ENCODE assay signal across 8 cellular contexts in genomic region chr16:27402964-27403600, GRCh38. TPM values are rescaled to one million over a fixed set of nuclear protein-coding genes. Genes with fewer than 3 reads are reported as not detected.
DNase-seq lines count a peak whose midpoint lies in the region; ATAC-seq and TF ChIP-seq lines count a peak whose summit lies in the region.

No MANE protein-coding gene starts in this region.

- H3K9me3 ChIP-seq in IMR-90 (ENCODE audit: control insufficient read depth, insufficient read depth, low read length) = no peaks in the 10 kb centered on the region

- BruUV-seq in IMR-90 (replicated peaks; lab: Mats Ljungman, UMichigan) = no TSS peak

- 91% methylated on average over 15 of the region's 20 CpGs; no CpG with 5 or more reads in 1 of the 2 experiments for WGBS in IMR-90 (ENCODE audit: extremely low coverage in 2 of 2, insufficient read length in 1 of 2), 2 experiments

- H3K14ac ChIP-seq in IMR-90 (replicated peaks; ENCODE audit: low read depth, low read length) = no peak overlapping the region; the same call in none of the 2 replicates

- peaks cover 19% of the 10 kb centered on the region for H3K4me1 ChIP-seq in IMR-90 (ENCODE audit: control insufficient read depth, insufficient read depth, low read length)

- no peak for TF ChIP-seq CTCF in IMR-90 (conservative IDR thresholded peaks at IDR 0.05; ENCODE audit: low read depth, low read length)

- H2AK9ac ChIP-seq in IMR-90 (replicated peaks; ENCODE audit: low read depth, low read length, poor library complexity) = no peak overlapping the region

- ATAC-seq in IMR-90 (ENCODE audit: low read depth) (no peak), memory B cell (ENCODE audit: low read depth) (peak; percentile 54), HG03571 (IDR thresholded peaks at IDR 0.05; ENCODE audit: unreplicated experiment) (no peak), GM21717 (IDR thresholded peaks at IDR 0.05; ENCODE audit: unreplicated experiment) (no peak)
- ATAC-seq in activated T-cell treated with anti-CD3 and anti-CD28 coated beads, Interleukin-2, amount 50 U/mL, for 4 hours = peak; percentile 8 to 10

- H3K27ac ChIP-seq in IMR-90 (ENCODE audit: insufficient read depth, low read length) = no peak overlapping the region

- in situ Hi-C loops in IMR-90 (cut with MboI; ENCODE audit: low sequenced_read_pairs) = no loop called here

- H3K18ac ChIP-seq in IMR-90 (ENCODE audit: low read depth, low read length) = no peak overlapping the region

- peaks cover 40% of the 10 kb centered on the region for H3K36me3 Mint-ChIP-seq in activated T-cell treated with anti-CD3 and anti-CD28 coated beads, Interleukin-2, amount 50 U/mL, for 4 hours (ENCODE audit: insufficient read depth)
- H3K36me3 Mint-ChIP-seq in memory B cell = no peaks in the 10 kb centered on the region

- TF ChIP-seq RAD21 in IMR-90 (IDR thresholded peaks at IDR 0.05; ENCODE audit: low read length) = no peak

- no peak overlapping the region for H3K56ac ChIP-seq in IMR-90 (ENCODE audit: extremely low read depth, insufficient read depth, low read length)

- H4K8ac ChIP-seq in IMR-90 (ENCODE audit: low read depth in 2 of 2, low read length in 2 of 2) = peak overlapping the region; percentile 8 to 32; a peak in 2 of 4 replicates

- no peaks in the 10 kb centered on the region for H3K9me3 Mint-ChIP-seq in activated T-cell treated with anti-CD3 and anti-CD28 coated beads, Interleukin-2, amount 50 U/mL, for 4 hours
- H3K9me3 Mint-ChIP-seq in memory B cell = peaks cover 3% of the 10 kb centered on the region

- peaks cover 6 to 17% of the 10 kb centered on the region in 2 experiments; a peak in 2 of 4 replicates for H3K79me1 ChIP-seq in IMR-90 (ENCODE audit: low read depth in 1 of 2, low read length in 2 of 2)

- H3K36me3 ChIP-seq in IMR-90 (ENCODE audit: control insufficient read depth, insufficient read depth, low read length) = no peaks in the 10 kb centered on the region

- peak overlapping the region; percentile 90 for H3K27ac Mint-ChIP-seq in memory B cell

- TF ChIP-seq POLR2A in IMR-90 (IDR thresholded peaks at IDR 0.05; ENCODE audit: low read depth, low read length) = no peak

- no peak overlapping the region for H2AFZ ChIP-seq in IMR-90 (replicated peaks; ENCODE audit: low read length, poor library complexity)

- CTCF ChIA-PET in IMR-90 (lab: Yijun Ruan, JAX) = no interaction called here

- H2BK120ac ChIP-seq in IMR-90 (ENCODE audit: low read depth, low read length) = peak overlapping the region; percentile 86

- H3K4me1 Mint-ChIP-seq in activated T-cell treated with anti-CD3 and anti-CD28 coated beads, Interleukin-2, amount 50 U/mL, for 4 hours (ENCODE audit: low read depth) = peaks cover 63% of the 10 kb centered on the region
- peaks cover 66% of the 10 kb centered on the region for H3K4me1 Mint-ChIP-seq in memory B cell

- DNase-seq in A172 (ENCODE audit: low spot score) (peak; percentile 35), IMR-90 (no peak), memory B cell (ENCODE audit: low spot score in 2 of 2) (peak; percentile 66 to 72), NCI-H1105 treated with DMSO at 0.1 percent for 48 hours (lab: John Stamatoyannopoulos, UW) (no peak), cortex of kidney (lab: John Stamatoyannopoulos, UW) (no peak)
- DNase-seq in activated T-cell treated with anti-CD3 and anti-CD28 coated beads, Interleukin-2, amount 50 U/mL, for 4 hours = peak; percentile 44

- peak overlapping the region; percentile 79 for H2BK20ac ChIP-seq in IMR-90 (ENCODE audit: low read depth, low read length)

- H4K20me1 ChIP-seq in IMR-90 (ENCODE audit: insufficient read depth, low read length) = no peaks in the 10 kb centered on the region

- intact Hi-C loops in IMR-90 (cut with micrococcal nuclease) = no loop called here

- H4K5ac ChIP-seq in IMR-90 (ENCODE audit: low read depth, low read length) = no peak overlapping the region

- no peaks in the 10 kb centered on the region for H3K27me3 Mint-ChIP-seq in activated T-cell treated with anti-CD3 and anti-CD28 coated beads, Interleukin-2, amount 50 U/mL, for 4 hours (ENCODE audit: low read depth)
- H3K27me3 Mint-ChIP-seq in memory B cell = peaks cover 9% of the 10 kb centered on the region

- peak overlapping the region; percentile 86 for H4K91ac ChIP-seq in IMR-90 (ENCODE audit: insufficient read depth, low read depth, low read length)

- peaks cover 20% of the 10 kb centered on the region for H3K9me1 ChIP-seq in IMR-90 (ENCODE audit: insufficient read depth, low read length)

- no peak overlapping the region for H3K9ac ChIP-seq in IMR-90 (ENCODE audit: low read depth, low read length)

- peak overlapping the region; percentile 84 for H3K4ac ChIP-seq in IMR-90 (ENCODE audit: low read depth, low read length)

- no peaks in the 10 kb centered on the region for H3K27me3 ChIP-seq in IMR-90 (ENCODE audit: control insufficient read depth, insufficient read depth, low read length)

- dilution Hi-C loops in IMR-90 (cut with HindIII; ENCODE audit: low sequenced_read_pairs, unreplicated experiment) = no loop called here

- no peak overlapping the region for H3K4me3 ChIP-seq in IMR-90 (ENCODE audit: insufficient read depth, low read depth, low read length)

- peak overlapping the region; percentile 91 for H2AK5ac ChIP-seq in IMR-90 (ENCODE audit: low read depth, low read length)

- peak overlapping the region; percentile 99 for H3K4me3 Mint-ChIP-seq in activated T-cell treated with anti-CD3 and anti-CD28 coated beads, Interleukin-2, amount 50 U/mL, for 4 hours
- peak overlapping the region; percentile 80 for H3K4me3 Mint-ChIP-seq in memory B cell

- POLR2A ChIA-PET in IMR-90 (lab: Charles Lee; ENCODE audit: unreplicated experiment) = no interaction called here

- no peak overlapping the region for H2BK5ac ChIP-seq in IMR-90 (ENCODE audit: low read depth, low read length, poor library complexity, severe bottlenecking)

- H2BK15ac ChIP-seq in IMR-90 (ENCODE audit: low read depth, low read length) = peak overlapping the region; percentile 74; the same call in 1 of the 3 replicates

- peak overlapping the region; percentile 33; the same call in 1 of the 2 replicates for H3K23ac ChIP-seq in IMR-90 (ENCODE audit: low read depth, low read length)

- no peak overlapping the region for H3K4me2 ChIP-seq in IMR-90 (ENCODE audit: low read depth, low read length)

TF ChIP-seq in IMR-90, 13 proteins besides CTCF, POLR2A, EP300 and RAD21:
- no peak for TF ChIP-seq MAZ (IDR thresholded peaks at IDR 0.05; ENCODE audit: borderline replicate concordance, low read depth, low read length)
- TF ChIP-seq FOS (IDR thresholded peaks at IDR 0.05; ENCODE audit: low read depth, low read length) = no peak
- no peak for TF ChIP-seq CHD1 (IDR thresholded peaks at IDR 0.05; ENCODE audit: low read depth, low read length)
- TF ChIP-seq RCOR1 (IDR thresholded peaks at IDR 0.05; ENCODE audit: insufficient replicate concordance, low read length) = no peak

RNA-seq across cellular contexts. Expression of gene IL21R, which starts 1.1 kb away (rescaled TPM):
- total RNA-seq in A172 (2014; rRNA removed; shearing (Covaris generic)) = 1.3 and 6.6 TPM in 2 replicates
- total RNA-seq in IMR-90 (2012; rRNA removed) = 0.72 and 0.83 TPM in 2 replicates
- 0.83 and 0.97 TPM in 2 replicates for polyA plus RNA-seq in IMR-90 (2012; rRNA removed)
- 0.54 and 0.75 TPM in 2 replicates for polyA plus RNA-seq in IMR-90 (2012; cell fraction: cytosol; rRNA removed)
- 0.38 and 0.77 TPM in 2 replicates for polyA plus RNA-seq in IMR-90 (2012; cell fraction: nucleus; rRNA removed; ENCODE audit: low replicate concordance)
- total RNA-seq in activated T-cell treated with anti-CD3 and anti-CD28 coated beads, Interleukin-2, amount 50 U/mL, for 4 hours = 10 to 100 TPM; 90.7 to 94.9 (median 91.4) TPM

Comparison
In these comparisons a context has a peak if more than half of its experiments do, and no peak if none do; other contexts are left out.
1. DNase-seq: peak in A172 (single experiment), activated T-cell treated with anti-CD3 and anti-CD28 coated beads, Interleukin-2, amount 50 U/mL, for 4 hours (single experiment) and memory B cell (2 of 2); none in IMR-90 (single experiment), NCI-H1105 treated with DMSO at 0.1 percent for 48 hours (single experiment) and cortex of kidney (single experiment).
2. ATAC-seq: peak in activated T-cell treated with anti-CD3 and anti-CD28 coated beads, Interleukin-2, amount 50 U/mL, for 4 hours (2 of 2) and memory B cell (single experiment); none in IMR-90 (single experiment), HG03571 (single experiment) and GM21717 (single experiment).
3. RNA of gene IL21R, which starts 1.1 kb away (total RNA-seq): 90.7 to 94.9 TPM in activated T-cell treated with anti-CD3 and anti-CD28 coated beads, Interleukin-2, amount 50 U/mL, for 4 hours; 1.3 to 6.6 TPM in A172 and 0.72 to 0.83 TPM in IMR-90; every median in the first group is over 10 times any median in the second.